Comparison of ENCODE assay signal across 9 cellular contexts in the genomic region with DNA sequence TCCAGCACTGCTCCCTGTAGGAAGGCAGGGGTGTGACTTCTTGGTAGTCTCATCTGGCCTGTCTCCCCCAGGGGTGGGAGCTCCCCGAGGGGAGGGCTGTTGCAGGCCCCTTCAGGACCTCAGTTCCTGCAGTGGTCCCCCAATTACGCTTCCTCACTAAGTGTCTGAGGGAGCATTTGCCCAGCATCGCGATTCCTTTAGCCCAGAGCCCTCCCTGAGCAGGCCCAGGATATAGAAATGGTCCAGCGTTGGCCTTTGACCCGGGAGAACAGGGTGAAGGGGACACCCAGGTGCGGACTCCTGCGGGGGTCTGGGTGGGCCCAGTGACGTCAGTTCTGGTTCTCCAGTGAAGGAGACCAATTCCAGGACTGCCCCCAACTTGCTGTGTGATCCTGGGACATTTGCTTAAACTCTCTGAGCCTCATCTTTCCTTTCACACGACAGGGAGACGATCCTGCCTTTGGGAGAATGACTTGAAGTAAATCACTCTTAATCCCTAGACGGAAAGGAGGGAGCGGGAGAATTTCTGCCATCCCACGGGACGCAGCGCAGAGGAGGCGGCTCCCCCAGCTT. TPM values are rescaled to one million over a fixed set of nuclear protein-coding genes. Genes with fewer than 3 reads are reported as not detected.
A peak's percentile ranks its signal among the peaks of the same experiment; 100 is the strongest.
DNase-seq lines count a peak whose midpoint lies in the region; ATAC-seq and TF ChIP-seq lines count a peak whose summit lies in the region.
"Had no signal": no experiment of that assay in that cellular context is flagged by ENCODE, and none has a peak within 500 bp of the region (broad histone marks: within the 10 kb centered on the region; RNA-seq: fewer than 3 reads in every experiment).

No MANE protein-coding gene starts in this region.

- CTCF ChIA-PET in activated naive CD4-positive, alpha-beta T cell treated with anti-CD3 and anti-CD28 coated beads, Interleukin-2, amount 10 ng/mL, durations not matched to agents 7 days and 5 days (lab: Charles Lee), result interaction anchor here (0.7 to 13.0 kb wide), 12 partner anchors 9 to 216 kb away, joined by 3 to 591 read pairs (median 6); a partner anchor contains a TSS

- H3K4me3 ChIP-seq in mesendoderm (ENCODE audit: low read length), result no peak overlapping the region
- H3K4me3 ChIP-seq in tibial artery, result peak overlapping the region; percentile 24 to 36

- no peaks in the 10 kb centered on the region for H3K79me1 ChIP-seq in mesendoderm (ENCODE audit: low read length)

- H2AK5ac ChIP-seq in mesendoderm (ENCODE audit: low read length), result no peak overlapping the region

- no peak for ATAC-seq in activated T-helper 17 cell treated with anti-CD3 and anti-CD28 coated beads, Interleukin-2, amount 50 U/mL, for 72 hours (replicated peaks)

- peak overlapping the region; percentile 84 for H3K27ac Mint-ChIP-seq in activated naive CD4-positive, alpha-beta T cell treated with anti-CD3 and anti-CD28 coated beads, Interleukin-2, amount 10 ng/mL, durations not matched to agents 7 days and 5 days
- peak overlapping the region; percentile 67 for H3K27ac Mint-ChIP-seq in activated T-helper 17 cell treated with anti-CD3 and anti-CD28 coated beads, Interleukin-2, amount 50 U/mL, for 72 hours

- no peaks in the 10 kb centered on the region for H3K27me3 Mint-ChIP-seq in activated naive CD4-positive, alpha-beta T cell treated with anti-CD3 and anti-CD28 coated beads, Interleukin-2, amount 10 ng/mL, durations not matched to agents 7 days and 5 days
- H3K27me3 Mint-ChIP-seq in activated T-helper 17 cell treated with anti-CD3 and anti-CD28 coated beads, Interleukin-2, amount 50 U/mL, for 72 hours, result no peaks in the 10 kb centered on the region

- H3K4me3 Mint-ChIP-seq in activated naive CD4-positive, alpha-beta T cell treated with anti-CD3 and anti-CD28 coated beads, Interleukin-2, amount 10 ng/mL, durations not matched to agents 7 days and 5 days, result peak overlapping the region; percentile 67
- peak overlapping the region; percentile 78 for H3K4me3 Mint-ChIP-seq in activated T-helper 17 cell treated with anti-CD3 and anti-CD28 coated beads, Interleukin-2, amount 50 U/mL, for 72 hours

- no peaks in the 10 kb centered on the region for H3K79me2 ChIP-seq in mesendoderm (ENCODE audit: control insufficient read depth, insufficient read depth, low read length)

- no CpG with 5 or more reads among the region's 17 CpGs for WGBS in mesendoderm (ENCODE audit: extremely low coverage, insufficient coverage, low lambda C conversion rate)

- no peak overlapping the region for H3K23ac ChIP-seq in mesendoderm (ENCODE audit: low read length)

- no peak overlapping the region for H3K27ac ChIP-seq in mesendoderm (ENCODE audit: low read depth, low read length)
- H3K27ac ChIP-seq in tibial artery, result peak overlapping the region; percentile 84 to 88

- no peak overlapping the region for H2BK120ac ChIP-seq in mesendoderm (ENCODE audit: low read depth, low read length)

- H3K36me3 ChIP-seq in mesendoderm (ENCODE audit: control insufficient read depth, insufficient read depth, low read length) (no peaks in the 10 kb centered on the region), tibial artery (no peaks in the 10 kb centered on the region)

- intact Hi-C loops in tibial artery (cut with DNase I; ENCODE audit: low total_unique reads), result loop anchor here (2.0 to 5.0 kb wide), 3 partner anchors 66 to 215 kb away; no protein-coding TSS in a partner anchor

- no peak overlapping the region for H4K5ac ChIP-seq in mesendoderm (ENCODE audit: low read length)

- no peaks in the 10 kb centered on the region for H3K9me3 ChIP-seq in tibial artery

- H3K4me2 ChIP-seq in mesendoderm (ENCODE audit: low read length), result no peak overlapping the region

- no peak for DNase-seq in activated naive CD4-positive, alpha-beta T cell treated with anti-CD3 and anti-CD28 coated beads, Interleukin-2, amount 10 ng/mL, durations not matched to agents 7 days and 5 days
- DNase-seq in activated naive CD4-positive, alpha-beta T cell (lab: John Stamatoyannopoulos, UW), result no peak
- DNase-seq in mesendoderm (no peak), tibial artery (peak in 1 of 2 donors; percentile 74), COLO668 (lab: John Stamatoyannopoulos, UW; ENCODE audit: unreplicated experiment) (no peak), NCI-H1105 treated with DMSO at 0.1 percent for 48 hours (lab: John Stamatoyannopoulos, UW) (no peak), NCI-H774 (lab: John Stamatoyannopoulos, UW) (no peak)
- DNase-seq: cortex of kidney had no signal

- no peaks in the 10 kb centered on the region for H3K36me3 Mint-ChIP-seq in activated naive CD4-positive, alpha-beta T cell treated with anti-CD3 and anti-CD28 coated beads, Interleukin-2, amount 10 ng/mL, durations not matched to agents 7 days and 5 days
- no peaks in the 10 kb centered on the region for H3K36me3 Mint-ChIP-seq in activated T-helper 17 cell treated with anti-CD3 and anti-CD28 coated beads, Interleukin-2, amount 50 U/mL, for 72 hours (ENCODE audit: low read depth)

- no peak overlapping the region for H3K4ac ChIP-seq in mesendoderm (ENCODE audit: low read depth, low read length)

- peak overlapping the region; percentile 21 for H3K9ac ChIP-seq in mesendoderm (ENCODE audit: low read length)

- TF ChIP-seq CTCF in tibial artery (IDR thresholded peaks at IDR 0.05), result no peak

- H3K4me1 Mint-ChIP-seq in activated naive CD4-positive, alpha-beta T cell treated with anti-CD3 and anti-CD28 coated beads, Interleukin-2, amount 10 ng/mL, durations not matched to agents 7 days and 5 days, result peaks cover 66% of the 10 kb centered on the region
- peaks cover 18% of the 10 kb centered on the region for H3K4me1 Mint-ChIP-seq in activated T-helper 17 cell treated with anti-CD3 and anti-CD28 coated beads, Interleukin-2, amount 50 U/mL, for 72 hours

- no peak overlapping the region for H2BK15ac ChIP-seq in mesendoderm (replicated peaks; ENCODE audit: low read depth)

- peak overlapping the region; percentile 57 for H3K56ac ChIP-seq in mesendoderm (ENCODE audit: low read length)

- no peak overlapping the region for H3K18ac ChIP-seq in mesendoderm (ENCODE audit: low read length)

- no peaks in the 10 kb centered on the region for H3K9me3 Mint-ChIP-seq in activated naive CD4-positive, alpha-beta T cell treated with anti-CD3 and anti-CD28 coated beads, Interleukin-2, amount 10 ng/mL, durations not matched to agents 7 days and 5 days
- H3K9me3 Mint-ChIP-seq in activated T-helper 17 cell treated with anti-CD3 and anti-CD28 coated beads, Interleukin-2, amount 50 U/mL, for 72 hours, result no peaks in the 10 kb centered on the region

- H3K4me1 ChIP-seq in mesendoderm (ENCODE audit: control insufficient read depth, low read depth, low read length) (no peaks in the 10 kb centered on the region), tibial artery (peaks cover 0 to 52% (median 40%) of the 10 kb centered on the region in 4 donors)

- H4K8ac ChIP-seq in mesendoderm (ENCODE audit: low read depth, low read length), result no peak overlapping the region

- no peaks in the 10 kb centered on the region for H3K27me3 ChIP-seq in mesendoderm (ENCODE audit: insufficient read depth, low read length, poor library complexity)
- H3K27me3 ChIP-seq in tibial artery, result no peaks in the 10 kb centered on the region

- H2BK5ac ChIP-seq in mesendoderm (ENCODE audit: low read length), result no peak overlapping the region

RNA-seq across cellular contexts. Expression of a gene that starts 32.6 kb away (rescaled TPM):
- 100 to 1,000 TPM in 1 of 2 donors, 10 to 100 TPM in 1; 91.3 to 340 TPM for total RNA-seq in activated T-helper 17 cell treated with anti-CD3 and anti-CD28 coated beads, Interleukin-2, amount 50 U/mL, for 72 hours
- polyA plus RNA-seq in mesendoderm (2013, experiment 1 of 2), result 4.1 TPM
- 3.9 TPM for polyA plus RNA-seq in mesendoderm (2013, experiment 2 of 2)

RNA-seq across cellular contexts. Expression of a gene that starts 43.2 kb away (rescaled TPM):
- total RNA-seq in activated T-helper 17 cell treated with anti-CD3 and anti-CD28 coated beads, Interleukin-2, amount 50 U/mL, for 72 hours, result 1 to 10 TPM; 2.8 to 6.7 TPM
- not detected for polyA plus RNA-seq in mesendoderm (2013, experiment 1 of 2)
- not detected for polyA plus RNA-seq in mesendoderm (2013, experiment 2 of 2)
